In the genomic region with DNA sequence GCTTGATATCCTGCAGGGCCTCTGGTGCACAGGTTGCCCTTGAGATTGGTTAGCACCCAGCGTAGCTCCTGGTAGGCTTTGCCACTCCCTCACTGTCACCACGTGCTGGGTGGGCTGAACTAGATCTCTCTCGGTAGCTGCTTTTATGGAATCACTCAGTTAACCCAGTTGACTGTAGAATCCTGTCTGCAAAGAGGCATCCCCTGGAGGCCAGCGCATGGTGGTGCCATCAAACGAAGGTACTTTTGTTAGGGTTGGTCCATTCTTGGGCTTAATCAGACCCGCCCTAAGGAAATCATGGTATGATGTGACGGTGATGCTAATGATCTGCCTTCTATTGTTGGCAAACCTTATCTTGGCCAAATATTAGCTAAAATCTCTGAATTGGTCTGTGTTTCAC, we compare ENCODE assay signal across 17 cellular contexts.
DNase-seq lines count a peak whose midpoint lies in the region; ATAC-seq, FAIRE-seq and TF ChIP-seq lines count a peak whose summit lies in the region.
"Had no signal": no experiment of that assay in that cellular context is flagged by ENCODE, and none has a peak within 500 bp of the region (broad histone marks: within the 10 kb centered on the region; RNA-seq: fewer than 3 reads in every experiment).

No MANE protein-coding gene starts in this region.

- TF ChIP-seq POLR2A in H54 (IDR thresholded peaks at IDR 0.05; ENCODE audit: low read depth, low read length): no peak

- H3K9me3 ChIP-seq in BE2C: no peaks in the 10 kb centered on the region
- H3K9me3 ChIP-seq in endodermal cell (ENCODE audit: control insufficient read depth, low read length): no peaks in the 10 kb centered on the region
- H3K9me3 ChIP-seq: MG63, SJCRH30 had no signal

- H3K4me3 Mint-ChIP-seq in endodermal cell (no peak overlapping the region), progenitor cell of endocrine pancreas (ENCODE audit: low read depth) (no peak overlapping the region), CD14-positive monocyte (no peak overlapping the region)

- intact Hi-C loops in CD14-positive monocyte (cut with micrococcal nuclease): no loop called here

- FAIRE-seq in H54 (lab: Jason Lieb, UNC): no peak

- no peaks in the 10 kb centered on the region for H3K27me3 ChIP-seq in BE2C
- H3K27me3 ChIP-seq in endodermal cell (ENCODE audit: control insufficient read depth, insufficient read depth, low read length, poor library complexity, severe bottlenecking): no peaks in the 10 kb centered on the region
- H3K27me3 ChIP-seq: MG63, SJCRH30 had no signal

- H3K4me1 Mint-ChIP-seq in endodermal cell (peaks cover 35% of the 10 kb centered on the region), progenitor cell of endocrine pancreas (ENCODE audit: low read depth) (peaks cover 25% of the 10 kb centered on the region), CD14-positive monocyte (peaks cover 6% of the 10 kb centered on the region)

- no peak overlapping the region for H3K4me3 ChIP-seq in BE2C (ENCODE audit: low read depth, low read length)
- no peak overlapping the region for H3K4me3 ChIP-seq in endodermal cell (ENCODE audit: low read length)
- H3K4me3 ChIP-seq: GM23248, MG63, SJCRH30 had no signal

- no peak overlapping the region for H3K9ac ChIP-seq in endodermal cell (ENCODE audit: extremely low read depth, low read length, poor library complexity, severe bottlenecking)
- H3K9ac ChIP-seq: GM23248, KMS-11 had no signal

- H3K9me3 Mint-ChIP-seq in endodermal cell (no peaks in the 10 kb centered on the region), progenitor cell of endocrine pancreas (ENCODE audit: low read depth) (no peaks in the 10 kb centered on the region), CD14-positive monocyte (peaks cover 0 to 3% (median 0%) of the 10 kb centered on the region in 7 donors)

- no peaks in the 10 kb centered on the region for H3K27me3 Mint-ChIP-seq in endodermal cell (ENCODE audit: insufficient read depth)
- no peaks in the 10 kb centered on the region for H3K27me3 Mint-ChIP-seq in progenitor cell of endocrine pancreas
- no peaks in the 10 kb centered on the region for H3K27me3 Mint-ChIP-seq in CD14-positive monocyte (ENCODE audit: low read depth in 3 of 3)

- H3K36me3 Mint-ChIP-seq in endodermal cell (ENCODE audit: low read depth): no peaks in the 10 kb centered on the region
- H3K36me3 Mint-ChIP-seq in progenitor cell of endocrine pancreas (ENCODE audit: insufficient read depth): peaks cover 1% of the 10 kb centered on the region
- H3K36me3 Mint-ChIP-seq in CD14-positive monocyte: peaks cover 18 to 23% of the 10 kb centered on the region in 2 donors

- WGBS in endodermal cell (ENCODE audit: insufficient coverage in 1 of 2, insufficient read length in 1 of 2), 2 experiments: 81 to 82% methylated on average over 5 to 7 of the region's 7 CpGs

- H3K4me1 ChIP-seq in BE2C: peaks cover 2% of the 10 kb centered on the region
- H3K4me1 ChIP-seq in endodermal cell (ENCODE audit: control insufficient read depth, insufficient read depth, low read length): no peaks in the 10 kb centered on the region

- H3K36me3 ChIP-seq in BE2C (no peaks in the 10 kb centered on the region), endodermal cell (ENCODE audit: control insufficient read depth, insufficient read depth, low read length) (no peaks in the 10 kb centered on the region)
- H3K36me3 ChIP-seq: SJCRH30 had no signal

- DNase-seq in BE2C (no peak), NCI-H146 (lab: John Stamatoyannopoulos, UW) (peak; percentile 36), endodermal cell (no peak), progenitor cell of endocrine pancreas (ENCODE audit: low spot score, unreplicated experiment) (no peak), H54 (ENCODE audit: insufficient read length, low spot score) (no peak), NCI-H2171 treated with DMSO at 0.1 percent for 48 hours (lab: John Stamatoyannopoulos, UW) (no peak), CD14-positive monocyte (ENCODE audit: low spot score) (no peak)
- DNase-seq: GM23248, MG63, NCI-H1092, NCI-H1694 treated with DMSO at 0.1 percent for 48 hours, NCI-H446 treated with DMSO at 0.1 percent for 48 hours, NCI-H774, SJCRH30 had no signal

- H3K27ac Mint-ChIP-seq in endodermal cell (no peak overlapping the region), progenitor cell of endocrine pancreas (no peak overlapping the region), CD14-positive monocyte (no peak overlapping the region)

- ATAC-seq in HG02763 (IDR thresholded peaks at IDR 0.05; ENCODE audit: unreplicated experiment): no peak

- TF ChIP-seq CTCF in BE2C (IDR thresholded peaks at IDR 0.05; ENCODE audit: low read depth, low read length): peak; percentile 33; the same call in 1 of the 2 replicates
- peak; percentile 63 for TF ChIP-seq CTCF in endodermal cell (conservative IDR thresholded peaks at IDR 0.05)
- TF ChIP-seq CTCF in progenitor cell of endocrine pancreas (IDR thresholded peaks at IDR 0.05; ENCODE audit: unreplicated experiment): peak; percentile 38
- TF ChIP-seq CTCF in CD14-positive monocyte (IDR thresholded peaks at IDR 0.05): no peak

- no peak overlapping the region for H3K27ac ChIP-seq in endodermal cell (ENCODE audit: low read depth, low read length)
- H3K27ac ChIP-seq: C4-2B, GM23248, KMS-11, SJCRH30 had no signal
